In the genomic region with DNA sequence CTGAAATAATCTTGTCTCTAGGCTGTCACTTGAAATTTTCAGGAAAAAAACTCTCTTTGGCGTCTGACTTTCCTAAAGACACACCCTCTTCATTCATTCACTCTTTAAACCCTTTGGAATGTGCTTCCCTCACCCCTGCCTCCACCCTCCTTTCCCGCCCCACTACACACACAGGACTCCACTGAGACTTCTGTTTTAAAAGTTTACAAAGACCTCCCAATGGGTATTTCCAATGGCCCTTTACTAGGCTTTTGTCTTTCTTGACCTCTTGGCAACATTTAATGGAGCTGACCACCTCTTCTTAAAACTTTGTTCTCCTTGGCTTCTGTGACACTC, we compare ENCODE assay signal across 12 cellular contexts.
DNase-seq lines count a peak whose midpoint lies in the region; ATAC-seq, FAIRE-seq and TF ChIP-seq lines count a peak whose summit lies in the region.
"Had no signal": no experiment of that assay in that cellular context is flagged by ENCODE, and none has a peak within 500 bp of the region (broad histone marks: within the 10 kb centered on the region; RNA-seq: fewer than 3 reads in every experiment).

No MANE protein-coding gene starts in this region.

- H3K9me3 ChIP-seq in HCT116 (ENCODE audit: control insufficient read depth in 1 of 2, insufficient read depth in 1 of 2, low read depth in 1 of 2, low read length in 2 of 2), result no peaks in the 10 kb centered on the region
- no peaks in the 10 kb centered on the region for H3K9me3 ChIP-seq in astrocyte (ENCODE audit: insufficient read depth, low read depth, low read length)
- no peaks in the 10 kb centered on the region for H3K9me3 ChIP-seq in iPS-18a (ENCODE audit: control insufficient read depth, low read depth, low read length)
- H3K9me3 ChIP-seq: psoas muscle had no signal

- RAD21 ChIA-PET in HCT116 (lab: Charles Lee; ENCODE audit: low non-redundant PET in 1 of 2, low total read pairs in 2 of 2, uncharacterized antibody in 2 of 2, unreplicated experiment in 2 of 2), result no interaction called here

- no peaks in the 10 kb centered on the region for H3K9me3 Mint-ChIP-seq in astrocyte (ENCODE audit: unreplicated experiment)
- H3K9me3 Mint-ChIP-seq in activated CD4-positive, alpha-beta T cell treated with anti-CD3 and anti-CD28 coated beads, Interleukin-2, amount 10 ng/mL, durations not matched to agents 7 days and 5 days, result no peaks in the 10 kb centered on the region
- H3K9me3 Mint-ChIP-seq: mesothelial cell of epicardium had no signal

- peak; percentile 81 for ATAC-seq in HCT116
- ATAC-seq: psoas muscle had no signal

- H3K79me2 ChIP-seq in HCT116 (ENCODE audit: insufficient read depth, low read length) (peaks cover 25% of the 10 kb centered on the region), astrocyte (ENCODE audit: insufficient read depth, low read length) (peaks cover 98% of the 10 kb centered on the region)

- peak overlapping the region in 1 of 2 experiments; percentile 14; a peak in 1 of 4 replicates for H3K4me3 ChIP-seq in HCT116 (replicated peaks in 1 of 2; ENCODE audit: low read depth in 1 of 2, low read length in 2 of 2)
- H3K4me3 ChIP-seq in astrocyte (ENCODE audit: insufficient read depth, low read depth, low read length), result no peak overlapping the region
- H3K4me3 ChIP-seq in iPS-18a (ENCODE audit: low read length), result peak overlapping the region; percentile 40
- H3K4me3 ChIP-seq: psoas muscle had no signal

- H3K27me3 ChIP-seq in HCT116 (ENCODE audit: insufficient read depth, low read length) (no peaks in the 10 kb centered on the region), astrocyte (ENCODE audit: insufficient read depth, low read length) (no peaks in the 10 kb centered on the region), iPS-18a (ENCODE audit: control insufficient read depth, insufficient read depth, low read length) (peaks cover 17% of the 10 kb centered on the region)

- peak overlapping the region; percentile 18; the same call in 1 of the 2 replicates for H3K9ac ChIP-seq in HCT116 (ENCODE audit: low read length)
- H3K9ac ChIP-seq in astrocyte (ENCODE audit: low read length), result peak overlapping the region; percentile 56
- no peak overlapping the region for H3K9ac ChIP-seq in iPS-18a (ENCODE audit: low read length)

- TF ChIP-seq POLR2A in HCT116 (IDR thresholded peaks at IDR 0.05; ENCODE audit: borderline replicate concordance, extremely low read depth, insufficient read depth, insufficient read length), result no peak

- no peaks in the 10 kb centered on the region for H3K36me3 Mint-ChIP-seq in astrocyte (ENCODE audit: low read depth, unreplicated experiment)
- peaks cover 29% of the 10 kb centered on the region for H3K36me3 Mint-ChIP-seq in activated CD4-positive, alpha-beta T cell treated with anti-CD3 and anti-CD28 coated beads, Interleukin-2, amount 10 ng/mL, durations not matched to agents 7 days and 5 days (ENCODE audit: low read depth)

- no TSS peak for BruUV-seq in HCT116 (replicated peaks; lab: Mats Ljungman, UMichigan)

- no peak for TF ChIP-seq CTCF in HCT116 (IDR thresholded peaks at IDR 0.05 in 2 of 3, conservative IDR thresholded peaks at IDR 0.05 in 1 of 3; ENCODE audit: borderline replicate concordance in 1 of 3, insufficient read depth in 1 of 3, low read depth in 2 of 3, low read length in 2 of 3)
- TF ChIP-seq CTCF in astrocyte (IDR thresholded peaks at IDR 0.05; ENCODE audit: insufficient read depth, low read depth, low read length), result no peak

- peak overlapping the region; percentile 55 for H3K4me2 ChIP-seq in HCT116 (ENCODE audit: low read length)
- H3K4me2 ChIP-seq in astrocyte (ENCODE audit: low read length), result peak overlapping the region; percentile 71

- no peak overlapping the region for H3K27ac ChIP-seq in HCT116 (ENCODE audit: low read depth, low read length)
- peak overlapping the region; percentile 72 for H3K27ac ChIP-seq in astrocyte (ENCODE audit: low read depth, low read length)
- no peak overlapping the region for H3K27ac ChIP-seq in iPS-18a (ENCODE audit: low read length)
- H3K27ac ChIP-seq: psoas muscle had no signal

- H4K20me1 ChIP-seq in HCT116 (ENCODE audit: insufficient read depth) (no peaks in the 10 kb centered on the region), astrocyte (ENCODE audit: insufficient read depth, low read length) (peaks cover 75% of the 10 kb centered on the region)

- H3K36me3 ChIP-seq in HCT116 (ENCODE audit: control insufficient read depth in 1 of 2, insufficient read depth in 2 of 2, low read length in 2 of 2) (no peaks in the 10 kb centered on the region), astrocyte (ENCODE audit: insufficient read depth, low read length) (peaks cover 2% of the 10 kb centered on the region), iPS-18a (ENCODE audit: control insufficient read depth, low read depth, low read length) (no peaks in the 10 kb centered on the region)

- H3K4me1 ChIP-seq in HCT116 (ENCODE audit: control insufficient read depth in 1 of 2, insufficient read depth in 2 of 2, low read length in 2 of 2), result peaks cover 14 to 35% of the 10 kb centered on the region in 2 experiments
- peaks cover 24% of the 10 kb centered on the region for H3K4me1 ChIP-seq in astrocyte (ENCODE audit: insufficient read depth, low read length)
- H3K4me1 ChIP-seq in iPS-18a (ENCODE audit: control insufficient read depth, low read depth, low read length), result peaks cover 57% of the 10 kb centered on the region

- TF ChIP-seq RAD21 in HCT116 (IDR thresholded peaks at IDR 0.05; ENCODE audit: low read depth), result no peak

- POLR2A ChIA-PET in HCT116 (lab: Charles Lee), result no interaction called here
- POLR2A ChIA-PET in activated CD4-positive, alpha-beta T cell treated with anti-CD3 and anti-CD28 coated beads, Interleukin-2, amount 10 ng/mL, durations not matched to agents 7 days and 5 days (lab: Charles Lee), result no interaction called here

- peak; percentile 45 for FAIRE-seq in astrocyte (lab: Jason Lieb, UNC)

- H3K27ac Mint-ChIP-seq in astrocyte (ENCODE audit: unreplicated experiment), result no peak overlapping the region
- no peak overlapping the region for H3K27ac Mint-ChIP-seq in activated CD4-positive, alpha-beta T cell treated with anti-CD3 and anti-CD28 coated beads, Interleukin-2, amount 10 ng/mL, durations not matched to agents 7 days and 5 days
- H3K27ac Mint-ChIP-seq: mesothelial cell of epicardium had no signal

- H2AFZ ChIP-seq in HCT116 (ENCODE audit: low read depth, low read length, poor library complexity, severe bottlenecking), result no peak overlapping the region
- no peak overlapping the region for H2AFZ ChIP-seq in astrocyte (ENCODE audit: low read depth, low read length)

- intact Hi-C loops in HCT116 (cut with micrococcal nuclease), result no loop called here

- no peaks in the 10 kb centered on the region for H3K27me3 Mint-ChIP-seq in astrocyte (ENCODE audit: low read depth, unreplicated experiment)
- no peaks in the 10 kb centered on the region for H3K27me3 Mint-ChIP-seq in activated CD4-positive, alpha-beta T cell treated with anti-CD3 and anti-CD28 coated beads, Interleukin-2, amount 10 ng/mL, durations not matched to agents 7 days and 5 days

- H3K9me2 ChIP-seq in HCT116 (ENCODE audit: insufficient read depth), result no peaks in the 10 kb centered on the region

- no peak overlapping the region for H3K4me3 Mint-ChIP-seq in astrocyte (ENCODE audit: unreplicated experiment)
- H3K4me3 Mint-ChIP-seq in activated CD4-positive, alpha-beta T cell treated with anti-CD3 and anti-CD28 coated beads, Interleukin-2, amount 10 ng/mL, durations not matched to agents 7 days and 5 days, result no peak overlapping the region
- H3K4me3 Mint-ChIP-seq: mesothelial cell of epicardium had no signal

- DNase-seq in A172 (ENCODE audit: low spot score) (peak; percentile 45), HCT116 (ENCODE audit: low read depth, low spot score) (peak; percentile 16), astrocyte (ENCODE audit: low read depth) (peak; percentile 61), amygdala (lab: John Stamatoyannopoulos, UW) (no peak), NCI-H1436 treated with DMSO at 0.1 percent for 48 hours (lab: John Stamatoyannopoulos, UW) (no peak), islet precursor cell (no peak)
- no peak for DNase-seq in activated CD4-positive, alpha-beta T cell treated with anti-CD3 and anti-CD28 coated beads, Interleukin-2, amount 10 ng/mL, durations not matched to agents 7 days and 5 days
- DNase-seq: head of caudate nucleus, NCI-H1105, psoas muscle had no signal

- H3K4me1 Mint-ChIP-seq in astrocyte (ENCODE audit: low read depth, unreplicated experiment), result peaks cover 35% of the 10 kb centered on the region
- peaks cover 50% of the 10 kb centered on the region for H3K4me1 Mint-ChIP-seq in activated CD4-positive, alpha-beta T cell treated with anti-CD3 and anti-CD28 coated beads, Interleukin-2, amount 10 ng/mL, durations not matched to agents 7 days and 5 days

- CTCF ChIA-PET in HCT116 (lab: Charles Lee), result no interaction called here
- CTCF ChIA-PET in activated CD4-positive, alpha-beta T cell treated with anti-CD3 and anti-CD28 coated beads, Interleukin-2, amount 10 ng/mL, durations not matched to agents 7 days and 5 days (lab: Charles Lee), result interaction anchor here (0.5 kb wide), 1 partner anchor 87 kb away, joined by 3 read pairs; no protein-coding TSS in a partner anchor

TF ChIP-seq in HCT116, 20 proteins besides CTCF, POLR2A, EP300 and RAD21:
- TF ChIP-seq FOSL1 (IDR thresholded peaks at IDR 0.05; ENCODE audit: low read depth) (no peak), SRF (IDR thresholded peaks at IDR 0.05; ENCODE audit: low read depth) (no peak)

Comparison
In these comparisons a context has a peak if more than half of its experiments do, and no peak if none do; other contexts are left out.
1. DNase-seq: peak in A172 (single experiment), HCT116 (single experiment) and astrocyte (single experiment); none in activated CD4-positive, alpha-beta T cell treated with anti-CD3 and anti-CD28 coated beads, Interleukin-2, amount 10 ng/mL, durations not matched to agents 7 days and 5 days (single experiment), amygdala (0 of 56), NCI-H1436 treated with DMSO at 0.1 percent for 48 hours (single experiment) and islet precursor cell (single experiment).